11 cellular contexts compared by ENCODE assay signal in the genomic region with DNA sequence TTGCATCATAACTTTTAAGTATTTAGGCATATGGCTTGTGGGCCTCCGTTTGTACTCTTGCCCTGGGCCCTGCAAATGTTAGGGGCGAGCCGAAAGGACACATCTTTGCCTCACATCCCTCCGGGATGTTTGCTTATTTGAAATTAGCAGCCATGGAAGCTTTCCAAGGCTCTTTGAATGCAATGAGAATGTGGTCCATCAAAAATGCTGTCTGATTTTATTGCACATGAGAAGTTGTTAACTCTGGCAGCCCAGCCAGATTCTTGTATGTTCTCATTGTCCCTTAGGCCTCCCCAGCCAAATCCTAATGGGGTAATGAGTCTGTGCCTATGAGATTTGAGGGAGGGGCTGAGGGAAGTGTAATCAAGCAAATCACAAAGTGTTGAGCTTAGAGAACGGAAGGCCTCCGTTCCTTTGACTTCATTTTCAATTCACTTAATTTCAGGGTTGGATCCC.
DNase-seq lines count a peak whose midpoint lies in the region; ATAC-seq and TF ChIP-seq lines count a peak whose summit lies in the region.
"Had no signal": no experiment of that assay in that cellular context is flagged by ENCODE, and none has a peak within 500 bp of the region (broad histone marks: within the 10 kb centered on the region; RNA-seq: fewer than 3 reads in every experiment).

No MANE protein-coding gene starts in this region.

- H3K4me3 ChIP-seq in right atrium auricular region = no peak overlapping the region
- no peak overlapping the region for H3K4me3 ChIP-seq in cardiac fibroblast (replicated peaks in 1 of 2; ENCODE audit: low read depth in 2 of 2, low read length in 2 of 2)
- no peak overlapping the region for H3K4me3 ChIP-seq in lower lobe of right lung
- peak overlapping the region in 1 of 2 donors; percentile 13 for H3K4me3 ChIP-seq in vagina
- no peak overlapping the region for H3K4me3 ChIP-seq in coronary artery

- H3K4me1 ChIP-seq in right atrium auricular region (peaks cover 0 to 17% of the 10 kb centered on the region in 2 donors), lower lobe of right lung (no peaks in the 10 kb centered on the region), vagina (peaks cover 28% of the 10 kb centered on the region)

- peak overlapping the region in 1 of 2 donors; percentile 43 for H3K27ac ChIP-seq in right atrium auricular region
- H3K27ac ChIP-seq in lower lobe of right lung = peak overlapping the region; percentile 53
- peak overlapping the region; percentile 28 for H3K27ac ChIP-seq in vagina
- H3K27ac ChIP-seq in coronary artery = peak overlapping the region in 1 of 2 donors; percentile 30

- ATAC-seq in Right ventricle myocardium superior (ENCODE audit: poor library complexity) (peak; percentile 83), lower lobe of right lung (peak in 1 of 2 donors; percentile 24), GM18520 (IDR thresholded peaks at IDR 0.05; ENCODE audit: unreplicated experiment) (no peak), left lobe of liver (no peak)
- ATAC-seq: activated T-helper 17 cell treated with anti-CD3 and anti-CD28 coated beads, Interleukin-2, amount 50 U/mL, for 72 hours had no signal

- H3K9me3 ChIP-seq in right atrium auricular region (no peaks in the 10 kb centered on the region), lower lobe of right lung (no peaks in the 10 kb centered on the region), vagina (no peaks in the 10 kb centered on the region)

- intact Hi-C loops in Right ventricle myocardium superior (cut with DNase I) (no loop called here), lower lobe of right lung (cut with DNase I) (no loop called here), vagina (cut with DNase I) (no loop called here)

- no peak for TF ChIP-seq POLR2A in vagina (IDR thresholded peaks at IDR 0.05)

- no peak for TF ChIP-seq CTCF in right atrium auricular region (IDR thresholded peaks at IDR 0.05)
- TF ChIP-seq CTCF in cardiac fibroblast (IDR thresholded peaks at IDR 0.05; ENCODE audit: low read depth, low read length) = no peak
- no peak for TF ChIP-seq CTCF in lower lobe of right lung (IDR thresholded peaks at IDR 0.05)
- TF ChIP-seq CTCF in vagina (IDR thresholded peaks at IDR 0.05) = no peak
- TF ChIP-seq CTCF in coronary artery (IDR thresholded peaks at IDR 0.05) = no peak

- H3K36me3 ChIP-seq in right atrium auricular region (no peaks in the 10 kb centered on the region), lower lobe of right lung (no peaks in the 10 kb centered on the region), vagina (no peaks in the 10 kb centered on the region)

- H3K27me3 ChIP-seq in right atrium auricular region (no peaks in the 10 kb centered on the region), lower lobe of right lung (ENCODE audit: low read depth) (no peaks in the 10 kb centered on the region), vagina (no peaks in the 10 kb centered on the region)

- no peak for DNase-seq in Right ventricle myocardium superior
- no peak for DNase-seq in right atrium auricular region (ENCODE audit: low spot score)
- peak; percentile 47 to 51 for DNase-seq in cardiac fibroblast (ENCODE audit: low read depth in 2 of 2)
- no peak for DNase-seq in lower lobe of right lung
- DNase-seq in vagina (ENCODE audit: extremely low spot score in 2 of 2) = no peak
- no peak for DNase-seq in coronary artery (ENCODE audit: low spot score)
- DNase-seq in left lobe of liver (ENCODE audit: low spot score) = no peak
- DNase-seq: CD4-positive, CD25-positive, alpha-beta regulatory T cell; NCI-H2107 had no signal

Comparison
In these comparisons a context has a peak if more than half of its experiments do, and no peak if none do; other contexts are left out.
1. DNase-seq: peak in cardiac fibroblast (2 of 2); none in Right ventricle myocardium superior (single experiment), right atrium auricular region (single experiment), lower lobe of right lung (single experiment), vagina (0 of 2), coronary artery (single experiment) and left lobe of liver (single experiment).